Comparison of ENCODE assay signal across 8 cellular contexts in genomic region chr2:37323176-37323575, GRCh38. TPM values are rescaled to one million over a fixed set of nuclear protein-coding genes. Genes with fewer than 3 reads are reported as not detected.
DNase-seq lines count a peak whose midpoint lies in the region; ATAC-seq, FAIRE-seq and TF ChIP-seq lines count a peak whose summit lies in the region.

No MANE protein-coding gene starts in this region.

- H3K27me3 Mint-ChIP-seq in activated CD4-positive, alpha-beta T cell treated with anti-CD3 and anti-CD28 coated beads for 36 hours, result peaks cover 17% of the 10 kb centered on the region
- peaks cover 22% of the 10 kb centered on the region for H3K27me3 Mint-ChIP-seq in activated CD8-positive, alpha-beta T cell treated with anti-CD3 and anti-CD28 coated beads, Interleukin-2, amount 10 ng/mL, durations not matched to agents 7 days and 5 days (ENCODE audit: low read depth)

- 12 to 18% methylated on average over 7 of the region's 7 CpGs for WGBS in testis, 2 donors

- peak overlapping the region; percentile 92 for H3K27ac Mint-ChIP-seq in activated CD4-positive, alpha-beta T cell treated with anti-CD3 and anti-CD28 coated beads for 36 hours
- peak overlapping the region; percentile 91 for H3K27ac Mint-ChIP-seq in activated CD8-positive, alpha-beta T cell treated with anti-CD3 and anti-CD28 coated beads, Interleukin-2, amount 10 ng/mL, durations not matched to agents 7 days and 5 days

- H3K36me3 ChIP-seq in keratinocyte (ENCODE audit: control insufficient read depth in 2 of 2, extremely low read depth in 1 of 2, insufficient read depth in 2 of 2, low read length in 2 of 2), result no peaks in the 10 kb centered on the region
- H3K36me3 ChIP-seq in testis (ENCODE audit: low read depth, missing control alignments), result no peaks in the 10 kb centered on the region

- H3K4me2 ChIP-seq in keratinocyte (ENCODE audit: control insufficient read depth, extremely low read depth, insufficient read depth, low read depth, low read length), result peak overlapping the region; percentile 88

- H2AFZ ChIP-seq in keratinocyte (ENCODE audit: control insufficient read depth, low read length), result no peak overlapping the region

- H3K4me1 ChIP-seq in keratinocyte (ENCODE audit: control insufficient read depth, extremely low read depth, insufficient read depth, low read length), result peaks cover 31% of the 10 kb centered on the region
- H3K4me1 ChIP-seq in testis, result peaks cover 9% of the 10 kb centered on the region

- no peaks in the 10 kb centered on the region for H4K20me1 ChIP-seq in keratinocyte (ENCODE audit: control insufficient read depth, extremely low read depth, insufficient read depth, low read length)

- peak overlapping the region; percentile 91 for H3K4me3 Mint-ChIP-seq in activated CD4-positive, alpha-beta T cell treated with anti-CD3 and anti-CD28 coated beads for 36 hours
- peak overlapping the region; percentile 89 for H3K4me3 Mint-ChIP-seq in activated CD8-positive, alpha-beta T cell treated with anti-CD3 and anti-CD28 coated beads, Interleukin-2, amount 10 ng/mL, durations not matched to agents 7 days and 5 days

- dilution Hi-C loops in keratinocyte (cut with MboI; ENCODE audit: extremely low pct_ligation_motif_present, low sequenced_read_pairs), result no loop called here

- no peak for FAIRE-seq in keratinocyte (lab: Jason Lieb, UNC)

- H3K27me3 ChIP-seq in keratinocyte (ENCODE audit: control insufficient read depth, extremely low read depth, insufficient read depth, low read length), result no peaks in the 10 kb centered on the region
- H3K27me3 ChIP-seq in testis, result no peaks in the 10 kb centered on the region

- no peak for ATAC-seq in activated CD4-positive, alpha-beta T cell treated with anti-CD3 and anti-CD28 coated beads for 36 hours
- no peak for ATAC-seq in activated CD8-positive, alpha-beta T cell treated with anti-CD3 and anti-CD28 coated beads, Interleukin-2, amount 10 ng/mL, durations not matched to agents 7 days and 5 days
- no peak for ATAC-seq in HG03342 (IDR thresholded peaks at IDR 0.05; ENCODE audit: unreplicated experiment)

- DNase-seq in activated CD4-positive, alpha-beta T cell treated with anti-CD3 and anti-CD28 coated beads for 36 hours, result no peak
- no peak for DNase-seq in activated CD4-positive, alpha-beta T cell treated with anti-CD3 and anti-CD28 coated beads, Interleukin-2, amount 50 U/mL, for 1 hour
- DNase-seq in activated CD8-positive, alpha-beta T cell treated with anti-CD3 and anti-CD28 coated beads, Interleukin-2, amount 10 ng/mL, durations not matched to agents 7 days and 5 days, result no peak
- DNase-seq in keratinocyte (ENCODE audit: low read depth, low spot score) (no peak), testis (peak; percentile 21), NCI-H345 (lab: John Stamatoyannopoulos, UW) (no peak), posterior vena cava (ENCODE audit: low spot score) (no peak)

- peaks cover 39% of the 10 kb centered on the region for H3K4me1 Mint-ChIP-seq in activated CD4-positive, alpha-beta T cell treated with anti-CD3 and anti-CD28 coated beads for 36 hours
- H3K4me1 Mint-ChIP-seq in activated CD8-positive, alpha-beta T cell treated with anti-CD3 and anti-CD28 coated beads, Interleukin-2, amount 10 ng/mL, durations not matched to agents 7 days and 5 days (ENCODE audit: low read depth), result peaks cover 42% of the 10 kb centered on the region

- no peak for TF ChIP-seq CTCF in keratinocyte (optimal IDR thresholded peaks at IDR 0.05 in 1 of 3, IDR thresholded peaks at IDR 0.05 in 1 of 3, conservative IDR thresholded peaks at IDR 0.05 in 1 of 3; ENCODE audit: extremely low read depth in 1 of 3, insufficient read depth in 2 of 3, low read length in 3 of 3)
- no peak for TF ChIP-seq CTCF in testis (IDR thresholded peaks at IDR 0.05)

- H3K9me3 ChIP-seq in keratinocyte (ENCODE audit: control insufficient read depth, low read depth, low read length) (no peaks in the 10 kb centered on the region), testis (no peaks in the 10 kb centered on the region)

- CTCF ChIA-PET in activated CD4-positive, alpha-beta T cell treated with anti-CD3 and anti-CD28 coated beads for 36 hours (lab: Charles Lee), result interaction anchor here (0.8 to 2.0 kb wide), 9 partner anchors 9 to 1330 kb away, joined by 3 to 9 read pairs (median 3); no protein-coding TSS in a partner anchor
- CTCF ChIA-PET in activated CD8-positive, alpha-beta T cell treated with anti-CD3 and anti-CD28 coated beads, Interleukin-2, amount 10 ng/mL, durations not matched to agents 7 days and 5 days (lab: Charles Lee), result interaction anchor here (1.4 to 2.2 kb wide), 3 partner anchors 15 to 554 kb away, joined by 4 to 6 read pairs (median 5); no protein-coding TSS in a partner anchor

- TF ChIP-seq POLR2A in testis (IDR thresholded peaks at IDR 0.05), result no peak

- H3K9me3 Mint-ChIP-seq in activated CD4-positive, alpha-beta T cell treated with anti-CD3 and anti-CD28 coated beads for 36 hours (ENCODE audit: low read depth), result no peaks in the 10 kb centered on the region
- H3K9me3 Mint-ChIP-seq in activated CD8-positive, alpha-beta T cell treated with anti-CD3 and anti-CD28 coated beads, Interleukin-2, amount 10 ng/mL, durations not matched to agents 7 days and 5 days (ENCODE audit: insufficient read depth), result no peaks in the 10 kb centered on the region

- intact Hi-C loops in activated CD4-positive, alpha-beta T cell treated with anti-CD3 and anti-CD28 coated beads for 36 hours (cut with DNase I, micrococcal nuclease), result loop anchor here (2.0 to 5.0 kb wide), 6 partner anchors 54 to 548 kb away; partner anchors contain the start of genes CDC42EP3 (in 1 of the 2), CEBPZ (in 1 of the 2) and NDUFAF7 (in 1 of the 2)
- intact Hi-C loops in testis (cut with DNase I; ENCODE audit: low total_unique reads) (no loop called here), posterior vena cava (cut with DNase I) (no loop called here)

- no peaks in the 10 kb centered on the region for H3K9me1 ChIP-seq in keratinocyte (ENCODE audit: control insufficient read depth, extremely low read depth, insufficient read depth, low read length)

- peaks cover 52% of the 10 kb centered on the region for H3K79me2 ChIP-seq in keratinocyte (ENCODE audit: control insufficient read depth, insufficient read depth, low read length)

- POLR2A ChIA-PET in activated CD4-positive, alpha-beta T cell treated with anti-CD3 and anti-CD28 coated beads for 36 hours (lab: Charles Lee), result interaction anchor here (0.5 to 1.2 kb wide), 6 partner anchors 24 to 166 kb away, joined by 3 to 6 read pairs (median 4); partner anchors contain the start of genes CEBPZ, EIF2AK2 and NDUFAF7
- POLR2A ChIA-PET in activated CD8-positive, alpha-beta T cell treated with anti-CD3 and anti-CD28 coated beads, Interleukin-2, amount 10 ng/mL, durations not matched to agents 7 days and 5 days (lab: Charles Lee), result interaction anchor here (0.8 to 1.3 kb wide), 3 partner anchors 8 to 92 kb away, joined by 3 to 4 read pairs (median 3); partner anchors contain the start of genes CEBPZ and NDUFAF7

- H3K27ac ChIP-seq in keratinocyte (ENCODE audit: control insufficient read depth, insufficient read depth, low read length) (peak overlapping the region; percentile 83), testis (peak overlapping the region in 1 of 2 donors; percentile 95)

- H3K9ac ChIP-seq in keratinocyte (ENCODE audit: control insufficient read depth, extremely low read depth, insufficient read depth, low read length), result peak overlapping the region; percentile 87

- H3K4me3 ChIP-seq in keratinocyte (ENCODE audit: control insufficient read depth in 2 of 3, extremely low read depth in 1 of 3, insufficient read depth in 2 of 3, low read depth in 1 of 3, low read length in 3 of 3), result peak overlapping the region; percentile 72 to 89 (median 85)
- H3K4me3 ChIP-seq in testis, result peak overlapping the region; percentile 83

- peaks cover 1% of the 10 kb centered on the region for H3K36me3 Mint-ChIP-seq in activated CD4-positive, alpha-beta T cell treated with anti-CD3 and anti-CD28 coated beads for 36 hours (ENCODE audit: low read depth)
- peaks cover 10% of the 10 kb centered on the region for H3K36me3 Mint-ChIP-seq in activated CD8-positive, alpha-beta T cell treated with anti-CD3 and anti-CD28 coated beads, Interleukin-2, amount 10 ng/mL, durations not matched to agents 7 days and 5 days (ENCODE audit: low read depth)

RNA-seq across cellular contexts. Expression of gene PRKD3, which starts 1.5 kb away (rescaled TPM):
- 10 to 100 TPM; 17.4 to 22.8 TPM for total RNA-seq in activated CD4-positive, alpha-beta T cell treated with anti-CD3 and anti-CD28 coated beads for 36 hours
- 10 to 100 TPM; 18.7 to 21.5 TPM for total RNA-seq in activated CD8-positive, alpha-beta T cell treated with anti-CD3 and anti-CD28 coated beads, Interleukin-2, amount 10 ng/mL, durations not matched to agents 7 days and 5 days
- polyA plus RNA-seq in keratinocyte (17.6 to 25.4 TPM (median 19.9 TPM) in 3 replicates), testis (ENCODE audit: insufficient read depth, low read depth, low replicate concordance) (52.3 TPM)
- polyA plus RNA-seq in keratinocyte (2011; ENCODE audit: low read depth), result 6.0 TPM
- polyA plus RNA-seq in keratinocyte (2011; cell fraction: cytosol; rRNA removed), result 12.5 and 21.0 TPM in 2 replicates
- 21.9 and 22.6 TPM in 2 replicates for polyA plus RNA-seq in keratinocyte (2011; cell fraction: nucleus; rRNA removed)
- polyA plus RNA-seq in keratinocyte (2012; ENCODE audit: low replicate concordance), result 8.5 and 15.4 TPM in 2 replicates
- polyA minus RNA-seq in keratinocyte, result 11.3 to 40.5 TPM (median 27.2 TPM) in 3 replicates
- 15.7 TPM for polyA minus RNA-seq in keratinocyte (2011; cell fraction: cytosol; rRNA and poly(A)+ RNA removed)
- polyA minus RNA-seq in keratinocyte (2011; cell fraction: nucleus; rRNA and poly(A)+ RNA removed), result 23.0 and 37.9 TPM in 2 replicates
- total RNA-seq in testis (10 to 100 TPM; 46.0 to 78.1 TPM), posterior vena cava (10 to 100 TPM; 32.9 to 39.4 TPM)

RNA-seq across cellular contexts. Expression of gene QPCT, which starts 21.3 kb away (rescaled TPM):
- total RNA-seq in activated CD4-positive, alpha-beta T cell treated with anti-CD3 and anti-CD28 coated beads for 36 hours, result under 1 TPM; 0.51 to 0.64 TPM
- not detected for total RNA-seq in activated CD8-positive, alpha-beta T cell treated with anti-CD3 and anti-CD28 coated beads, Interleukin-2, amount 10 ng/mL, durations not matched to agents 7 days and 5 days
- polyA plus RNA-seq in keratinocyte, result 11.6 to 26.2 TPM (median 11.7 TPM) in 3 replicates
- 25.3 TPM for polyA plus RNA-seq in keratinocyte (2011; ENCODE audit: low read depth)
- polyA plus RNA-seq in keratinocyte (2011; cell fraction: cytosol; rRNA removed), result 13.9 and 25.5 TPM in 2 replicates
- 32.5 and 33.5 TPM in 2 replicates for polyA plus RNA-seq in keratinocyte (2011; cell fraction: nucleus; rRNA removed)
- polyA plus RNA-seq in keratinocyte (2012; ENCODE audit: low replicate concordance), result 8.1 and 35.4 TPM in 2 replicates
- 14.4 to 23.7 TPM (median 18.5 TPM) in 3 replicates for polyA minus RNA-seq in keratinocyte
- polyA minus RNA-seq in keratinocyte (2011; cell fraction: cytosol; rRNA and poly(A)+ RNA removed), result 25.1 TPM
- 12.8 and 16.4 TPM in 2 replicates for polyA minus RNA-seq in keratinocyte (2011; cell fraction: nucleus; rRNA and poly(A)+ RNA removed)
- 1 to 10 TPM; 2.9 to 3.2 TPM for total RNA-seq in testis
- polyA plus RNA-seq in testis (ENCODE audit: insufficient read depth, low read depth, low replicate concordance), result 5.6 TPM
- total RNA-seq in posterior vena cava, result 1 to 10 TPM; 3.2 to 4.3 TPM

Comparison
In these comparisons a context has a peak if more than half of its experiments do, and no peak if none do; other contexts are left out.
1. intact Hi-C loops: an anchor here in activated CD4-positive, alpha-beta T cell treated with anti-CD3 and anti-CD28 coated beads for 36 hours (2.0 to 5.0 kb wide); none called in testis and posterior vena cava.